Comparison of ENCODE assay signal across 8 cellular contexts in the genomic region with DNA sequence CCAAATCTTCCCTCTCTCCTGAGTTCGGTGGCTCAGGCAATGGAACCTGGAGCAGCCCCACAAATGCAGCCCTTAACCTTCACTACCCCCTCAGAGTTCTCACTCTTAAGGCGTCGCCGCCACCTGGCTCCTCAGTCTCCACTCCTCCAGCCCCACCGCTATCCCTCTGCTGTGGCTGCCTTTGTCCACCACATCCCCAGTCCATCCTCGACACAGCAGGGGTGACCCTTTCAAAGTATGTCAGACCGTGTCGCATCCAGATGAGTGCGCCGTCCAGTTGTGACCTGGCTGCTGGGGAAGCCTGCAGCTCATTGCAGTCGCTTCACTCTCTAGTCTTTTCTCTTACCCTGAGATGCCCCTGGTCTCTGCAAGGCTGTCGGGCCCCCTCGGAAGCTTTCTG. TPM values are rescaled to one million over a fixed set of nuclear protein-coding genes. Genes with fewer than 3 reads are reported as not detected.
DNase-seq lines count a peak whose midpoint lies in the region; ATAC-seq, FAIRE-seq and TF ChIP-seq lines count a peak whose summit lies in the region.

No MANE protein-coding gene starts in this region.

- H3K36me3 Mint-ChIP-seq in activated naive CD4-positive, alpha-beta T cell treated with anti-CD3 and anti-CD28 coated beads for 36 hours (ENCODE audit: low read depth) = peaks cover 23% of the 10 kb centered on the region
- H3K36me3 Mint-ChIP-seq in activated T-helper 2 cell treated with anti-CD3 and anti-CD28 coated beads, Interferon-gamma antibody, Interleukin-2, Interleukin-4, amounts not matched to agents 10 μg/mL and 5 μg/mL and 100 μg/mL, durations not matched to agents 14 hours and 24 hours and 36 hours (ENCODE audit: low read depth) = peaks cover 34% of the 10 kb centered on the region

- intact Hi-C loops in activated naive CD4-positive, alpha-beta T cell treated with anti-CD3 and anti-CD28 coated beads for 36 hours (cut with micrococcal nuclease) = loop anchor here (5.0 kb wide), 3 partner anchors 42 to 177 kb away; a partner anchor contains a TSS
- intact Hi-C loops in activated T-helper 2 cell treated with anti-CD3 and anti-CD28 coated beads, Interferon-gamma antibody, Interleukin-2, Interleukin-4, amounts not matched to agents 10 μg/mL and 5 μg/mL and 100 μg/mL, durations not matched to agents 14 hours and 24 hours and 36 hours (cut with micrococcal nuclease) = loop anchor here (5.0 kb wide), 2 partner anchors 57 to 92 kb away; a partner anchor contains a TSS
- intact Hi-C loops in HepG2 (cut with micrococcal nuclease; ENCODE audit: unreplicated experiment) (no loop called here), transverse colon (cut with DNase I; ENCODE audit: low total_unique reads) (loop anchor here (10.0 kb wide), 1 partner anchor 175 kb away; a partner anchor contains a TSS)

- TF ChIP-seq EP300 in HepG2 (IDR thresholded peaks at IDR 0.05; ENCODE audit: low read depth in 2 of 2, low read length in 2 of 2) (no peak), HepG2 (CRISPR knock-in tag; IDR thresholded peaks at IDR 0.05; ENCODE audit: borderline replicate concordance) (no peak), transverse colon (IDR thresholded peaks at IDR 0.05; ENCODE audit: low read depth) (no peak)

- ATAC-seq in HepG2 = peak; percentile 31

- H3K27ac ChIP-seq in HepG2 (ENCODE audit: extremely low read length, insufficient read depth, low read length) (peak overlapping the region; percentile 82), transverse colon (peak overlapping the region; percentile 88 to 94 (median 90))

- peak overlapping the region; percentile 69 for H3K27ac Mint-ChIP-seq in activated naive CD4-positive, alpha-beta T cell treated with anti-CD3 and anti-CD28 coated beads for 36 hours
- H3K27ac Mint-ChIP-seq in activated T-helper 2 cell treated with anti-CD3 and anti-CD28 coated beads, Interferon-gamma antibody, Interleukin-2, Interleukin-4, amounts not matched to agents 10 μg/mL and 5 μg/mL and 100 μg/mL, durations not matched to agents 14 hours and 24 hours and 36 hours = peak overlapping the region; percentile 72

- H3K36me3 ChIP-seq in HepG2 (replicated peaks in 1 of 2; ENCODE audit: control insufficient read depth in 1 of 2, insufficient read depth in 2 of 2, low read length in 2 of 2) = peaks cover 6 to 18% of the 10 kb centered on the region in 2 experiments; a peak in 3 of 5 replicates
- no peaks in the 10 kb centered on the region for H3K36me3 ChIP-seq in transverse colon

- no peaks in the 10 kb centered on the region; a peak in 1 of 5 replicates for H3K27me3 ChIP-seq in HepG2 (ENCODE audit: control insufficient read depth in 1 of 2, insufficient read depth in 2 of 2, low read length in 2 of 2)
- H3K27me3 ChIP-seq in transverse colon = no peaks in the 10 kb centered on the region

- peaks cover 64% of the 10 kb centered on the region for H3K4me1 ChIP-seq in HepG2 (ENCODE audit: insufficient read depth, low read length)
- peaks cover 47 to 68% (median 65%) of the 10 kb centered on the region in 4 donors for H3K4me1 ChIP-seq in transverse colon

- POLR2A ChIA-PET in HepG2 (lab: Yijun Ruan, JAX) = interaction anchor here (1.7 to 3.4 kb wide), 2 partner anchors 64 to 98 kb away, joined by 6 to 35 read pairs; a partner anchor contains a TSS

- TF ChIP-seq RAD21 in HepG2 (CRISPR knock-in tag; IDR thresholded peaks at IDR 0.05) = no peak

- no peaks in the 10 kb centered on the region for H3K9me3 Mint-ChIP-seq in activated naive CD4-positive, alpha-beta T cell treated with anti-CD3 and anti-CD28 coated beads for 36 hours
- H3K9me3 Mint-ChIP-seq in activated T-helper 2 cell treated with anti-CD3 and anti-CD28 coated beads, Interferon-gamma antibody, Interleukin-2, Interleukin-4, amounts not matched to agents 10 μg/mL and 5 μg/mL and 100 μg/mL, durations not matched to agents 14 hours and 24 hours and 36 hours = no peaks in the 10 kb centered on the region

- H3K4me2 ChIP-seq in HepG2 (ENCODE audit: low read depth, low read length) = peak overlapping the region; percentile 95

- H4K20me1 ChIP-seq in HepG2 (ENCODE audit: insufficient read depth, low read length) = 0 out of 2 replicates have a peak, but pooled peaks cover 2% of the 10 kb centered on the region

- H3K79me2 ChIP-seq in HepG2 (ENCODE audit: insufficient read depth, low read length) = peaks cover 38% of the 10 kb centered on the region

- peak overlapping the region; percentile 87 to 94 (median 89) for H3K4me3 ChIP-seq in HepG2 (replicated peaks in 1 of 3; ENCODE audit: insufficient read depth in 1 of 3, low read depth in 2 of 3, low read length in 3 of 3)
- H3K4me3 ChIP-seq in transverse colon = peak overlapping the region in 3 of 4 donors; percentile 76 to 94 (median 82)

- in situ Hi-C loops in HepG2 (cut with HindIII; ENCODE audit: extremely low pct_ligation_motif_present, low pct_unique_long_range_greater_than_20kb) = no loop called here
- in situ Hi-C loops in transverse colon (cut with MboI; ENCODE audit: low pct_ligation_motif_present in 1 of 4, low pct_unique_long_range_greater_than_20kb in 1 of 4, low sequenced_read_pairs in 3 of 4) = no loop called here

- 9% methylated on average over 13 of the region's 13 CpGs for WGBS in HepG2 (ENCODE audit: low lambda C conversion rate)
- 30 to 34% methylated on average over 10 to 13 of the region's 13 CpGs for WGBS in transverse colon (ENCODE audit: low coverage in 1 of 2), 2 donors

- no peaks in the 10 kb centered on the region for H3K9me3 ChIP-seq in HepG2 (ENCODE audit: low read length)
- H3K9me3 ChIP-seq in transverse colon = no peaks in the 10 kb centered on the region

- TF ChIP-seq CTCF in HepG2 (CRISPR knock-in tag; IDR thresholded peaks at IDR 0.05) = no peak
- TF ChIP-seq CTCF in transverse colon (IDR thresholded peaks at IDR 0.05) = no peak

- no peak for FAIRE-seq in HepG2 (lab: Jason Lieb, UNC)

- no TSS peak for BruUV-seq in HepG2 (replicated peaks; lab: Mats Ljungman, UMichigan)

- H3K9ac ChIP-seq in HepG2 (ENCODE audit: insufficient read depth, low read depth, low read length) = peak overlapping the region; percentile 97

- H3K4me1 Mint-ChIP-seq in activated naive CD4-positive, alpha-beta T cell treated with anti-CD3 and anti-CD28 coated beads for 36 hours (ENCODE audit: low read depth) = peaks cover 75% of the 10 kb centered on the region
- H3K4me1 Mint-ChIP-seq in activated T-helper 2 cell treated with anti-CD3 and anti-CD28 coated beads, Interferon-gamma antibody, Interleukin-2, Interleukin-4, amounts not matched to agents 10 μg/mL and 5 μg/mL and 100 μg/mL, durations not matched to agents 14 hours and 24 hours and 36 hours (ENCODE audit: low read depth) = peaks cover 46% of the 10 kb centered on the region

- DNase-seq in activated naive CD4-positive, alpha-beta T cell treated with anti-CD3 and anti-CD28 coated beads for 36 hours = no peak
- no peak for DNase-seq in activated naive CD4-positive, alpha-beta T cell (lab: John Stamatoyannopoulos, UW)
- DNase-seq in activated T-helper 2 cell treated with anti-CD3 and anti-CD28 coated beads, Interferon-gamma antibody, Interleukin-2, Interleukin-4, amounts not matched to agents 10 μg/mL and 5 μg/mL and 100 μg/mL, durations not matched to agents 14 hours and 24 hours and 36 hours (ENCODE audit: low spot score) = no peak
- DNase-seq in HepG2 (ENCODE audit: low spot score) (no peak), transverse colon (no peak), medulla oblongata (ENCODE audit: extremely low spot score) (no peak), NK-92 (lab: John Stamatoyannopoulos, UW; ENCODE audit: unreplicated experiment) (no peak), NCI-H187 treated with DMSO at 0.1 percent for 48 hours (lab: John Stamatoyannopoulos, UW) (no peak)

- no peak overlapping the region for H2AFZ ChIP-seq in HepG2 (ENCODE audit: low read length)

- TF ChIP-seq POLR2A in HepG2 (IDR thresholded peaks at IDR 0.05; ENCODE audit: insufficient read depth in 1 of 2, low read depth in 2 of 2, low read length in 2 of 2) (no peak), transverse colon (IDR thresholded peaks at IDR 0.05) (no peak)

- no peaks in the 10 kb centered on the region for H3K27me3 Mint-ChIP-seq in activated naive CD4-positive, alpha-beta T cell treated with anti-CD3 and anti-CD28 coated beads for 36 hours (ENCODE audit: low read depth)
- no peaks in the 10 kb centered on the region for H3K27me3 Mint-ChIP-seq in activated T-helper 2 cell treated with anti-CD3 and anti-CD28 coated beads, Interferon-gamma antibody, Interleukin-2, Interleukin-4, amounts not matched to agents 10 μg/mL and 5 μg/mL and 100 μg/mL, durations not matched to agents 14 hours and 24 hours and 36 hours (ENCODE audit: low read depth)

- CTCF ChIA-PET in activated naive CD4-positive, alpha-beta T cell treated with anti-CD3 and anti-CD28 coated beads for 36 hours (lab: Charles Lee) = interaction anchor here (0.7 kb wide), 1 partner anchor 38 kb away, joined by 3 read pairs; no protein-coding TSS in a partner anchor
- CTCF ChIA-PET in HepG2 (lab: Yijun Ruan, JAX; ENCODE audit: low intra/inter-chr PET ratio, low total read pairs) = no interaction called here

- peak overlapping the region; percentile 87 for H3K4me3 Mint-ChIP-seq in activated naive CD4-positive, alpha-beta T cell treated with anti-CD3 and anti-CD28 coated beads for 36 hours
- H3K4me3 Mint-ChIP-seq in activated T-helper 2 cell treated with anti-CD3 and anti-CD28 coated beads, Interferon-gamma antibody, Interleukin-2, Interleukin-4, amounts not matched to agents 10 μg/mL and 5 μg/mL and 100 μg/mL, durations not matched to agents 14 hours and 24 hours and 36 hours (ENCODE audit: low read depth) = peak overlapping the region; percentile 100

RNA-seq across cellular contexts. Expression of a gene that starts 1.0 kb away (rescaled TPM):
- total RNA-seq in activated naive CD4-positive, alpha-beta T cell treated with anti-CD3 and anti-CD28 coated beads for 36 hours = 10 to 100 TPM; 56.8 to 59.6 TPM
- 60.8 and 69.5 TPM in 2 replicates for total RNA-seq in activated T-helper 2 cell treated with anti-CD3 and anti-CD28 coated beads, Interferon-gamma antibody, Interleukin-2, Interleukin-4, amounts not matched to agents 10 μg/mL and 5 μg/mL and 100 μg/mL, durations not matched to agents 14 hours and 24 hours and 36 hours
- 3.4 and 15.2 TPM in 2 replicates for total RNA-seq in HepG2 (2016; rRNA removed; fragmentation: Illumina TruSeq; extraction: Trizol)
- 6.9 and 7.1 TPM in 2 replicates for total RNA-seq in HepG2 (2016; cell fraction: cytosol; rRNA removed; fragmentation: Illumina TruSeq; extraction: Trizol; ENCODE audit: low read depth)
- total RNA-seq in HepG2 (2016; cell fraction: insoluble cytoplasmic fraction; rRNA removed; fragmentation: Illumina TruSeq; extraction: Trizol) = 2.9 and 18.4 TPM in 2 replicates
- total RNA-seq in HepG2 (2016; cell fraction: membrane; rRNA removed; fragmentation: Illumina TruSeq; extraction: Trizol) = 7.4 and 8.6 TPM in 2 replicates
- 23.4 and 26.4 TPM in 2 replicates for total RNA-seq in HepG2 (2016; cell fraction: nucleus; rRNA removed; fragmentation: Illumina TruSeq; extraction: Trizol)
- 14.9 and 20.5 TPM in 2 replicates for polyA plus RNA-seq in HepG2 (2011; rRNA removed)
- polyA plus RNA-seq in HepG2 (2011; cell fraction: cytosol; rRNA removed) = 6.0 and 9.1 TPM in 2 replicates
- polyA plus RNA-seq in HepG2 (2011; cell fraction: nucleus; rRNA removed) = 268 and 341 TPM in 2 replicates
- 23.1 and 25.3 TPM in 2 replicates for polyA plus RNA-seq in HepG2 (2012)
- 1.2 and 1.3 TPM in 2 replicates for polyA plus RNA-seq in HepG2 (2016; cell fraction: cytosol; fragmentation: Illumina TruSeq; extraction: Trizol; ENCODE audit: low read depth)
- 3.0 and 4.0 TPM in 2 replicates for polyA plus RNA-seq in HepG2 (2016; cell fraction: insoluble cytoplasmic fraction; fragmentation: Illumina TruSeq; extraction: Trizol; ENCODE audit: low read depth)
- polyA plus RNA-seq in HepG2 (2016; cell fraction: membrane; fragmentation: Illumina TruSeq; extraction: Trizol; ENCODE audit: low read depth) = 2.8 and 3.3 TPM in 2 replicates
- polyA plus RNA-seq in HepG2 (2016; cell fraction: nucleus; fragmentation: Illumina TruSeq; extraction: Trizol; ENCODE audit: insufficient read depth, low read depth) = 101 and 111 TPM in 2 replicates
- polyA minus RNA-seq in HepG2 (2011; rRNA and poly(A)+ RNA removed; ENCODE audit: low replicate concordance) = 14.4 and 27.8 TPM in 2 replicates
- 5.8 and 11.0 TPM in 2 replicates for polyA minus RNA-seq in HepG2 (2011; cell fraction: cytosol; rRNA and poly(A)+ RNA removed)
- polyA minus RNA-seq in HepG2 (2011; cell fraction: nucleus; rRNA and poly(A)+ RNA removed) = 17.9 and 24.7 TPM in 2 replicates
- total RNA-seq in transverse colon = 100 to 1,000 TPM; 149 to 367 (median 242) TPM

RNA-seq across cellular contexts. Expression of a gene that starts 1.1 kb away (rescaled TPM):
- 100 to 1,000 TPM; 162 to 164 TPM for total RNA-seq in activated naive CD4-positive, alpha-beta T cell treated with anti-CD3 and anti-CD28 coated beads for 36 hours
- 142 and 171 TPM in 2 replicates for total RNA-seq in activated T-helper 2 cell treated with anti-CD3 and anti-CD28 coated beads, Interferon-gamma antibody, Interleukin-2, Interleukin-4, amounts not matched to agents 10 μg/mL and 5 μg/mL and 100 μg/mL, durations not matched to agents 14 hours and 24 hours and 36 hours
- total RNA-seq in HepG2 (2016; rRNA removed; fragmentation: Illumina TruSeq; extraction: Trizol) = 140 and 152 TPM in 2 replicates
- total RNA-seq in HepG2 (2016; cell fraction: cytosol; rRNA removed; fragmentation: Illumina TruSeq; extraction: Trizol; ENCODE audit: low read depth) = 44.1 and 45.1 TPM in 2 replicates
- 149 and 168 TPM in 2 replicates for total RNA-seq in HepG2 (2016; cell fraction: insoluble cytoplasmic fraction; rRNA removed; fragmentation: Illumina TruSeq; extraction: Trizol)
- 74.4 and 75.3 TPM in 2 replicates for total RNA-seq in HepG2 (2016; cell fraction: membrane; rRNA removed; fragmentation: Illumina TruSeq; extraction: Trizol)
- total RNA-seq in HepG2 (2016; cell fraction: nucleus; rRNA removed; fragmentation: Illumina TruSeq; extraction: Trizol) = 48.6 and 65.2 TPM in 2 replicates
- 197 and 205 TPM in 2 replicates for polyA plus RNA-seq in HepG2 (2011; rRNA removed)
- polyA plus RNA-seq in HepG2 (2011; cell fraction: cytosol; rRNA removed) = 474 and 745 TPM in 2 replicates
- 183 and 205 TPM in 2 replicates for polyA plus RNA-seq in HepG2 (2011; cell fraction: nucleus; rRNA removed)
- 107 and 132 TPM in 2 replicates for polyA plus RNA-seq in HepG2 (2012)
- 60.8 and 62.0 TPM in 2 replicates for polyA plus RNA-seq in HepG2 (2016; cell fraction: cytosol; fragmentation: Illumina TruSeq; extraction: Trizol; ENCODE audit: low read depth)
- 210 and 243 TPM in 2 replicates for polyA plus RNA-seq in HepG2 (2016; cell fraction: insoluble cytoplasmic fraction; fragmentation: Illumina TruSeq; extraction: Trizol; ENCODE audit: low read depth)
- polyA plus RNA-seq in HepG2 (2016; cell fraction: membrane; fragmentation: Illumina TruSeq; extraction: Trizol; ENCODE audit: low read depth) = 91.7 and 96.1 TPM in 2 replicates
- polyA plus RNA-seq in HepG2 (2016; cell fraction: nucleus; fragmentation: Illumina TruSeq; extraction: Trizol; ENCODE audit: insufficient read depth, low read depth) = 132 and 138 TPM in 2 replicates
- 42.2 and 52.7 TPM in 2 replicates for polyA minus RNA-seq in HepG2 (2011; rRNA and poly(A)+ RNA removed; ENCODE audit: low replicate concordance)
- 19.9 and 26.7 TPM in 2 replicates for polyA minus RNA-seq in HepG2 (2011; cell fraction: cytosol; rRNA and poly(A)+ RNA removed)
- 24.1 and 27.4 TPM in 2 replicates for polyA minus RNA-seq in HepG2 (2011; cell fraction: nucleus; rRNA and poly(A)+ RNA removed)
- total RNA-seq in transverse colon = 100 to 1,000 TPM in 3 of 4 donors, 10 to 100 TPM in 1; 62.9 to 151 (median 132) TPM

RNA-seq across cellular contexts. Expression of a gene that starts 21.6 kb away (rescaled TPM):
- not detected for total RNA-seq in activated naive CD4-positive, alpha-beta T cell treated with anti-CD3 and anti-CD28 coated beads for 36 hours
- total RNA-seq in activated T-helper 2 cell treated with anti-CD3 and anti-CD28 coated beads, Interferon-gamma antibody, Interleukin-2, Interleukin-4, amounts not matched to agents 10 μg/mL and 5 μg/mL and 100 μg/mL, durations not matched to agents 14 hours and 24 hours and 36 hours = 0.23 TPM in 1 of 2 replicates, not detected in the other
- total RNA-seq in HepG2 (2016; rRNA removed; fragmentation: Illumina TruSeq; extraction: Trizol) (not detected in 2 replicates), transverse colon (1 to 10 TPM in 1 of 4 donors, under 1 TPM in 2, not detected in 1; 0.27 to 1.5 (median 0.64) TPM)
- total RNA-seq in HepG2 (2016; cell fraction: cytosol; rRNA removed; fragmentation: Illumina TruSeq; extraction: Trizol; ENCODE audit: low read depth) = not detected in 2 replicates
- not detected in 2 replicates for total RNA-seq in HepG2 (2016; cell fraction: insoluble cytoplasmic fraction; rRNA removed; fragmentation: Illumina TruSeq; extraction: Trizol)
- total RNA-seq in HepG2 (2016; cell fraction: membrane; rRNA removed; fragmentation: Illumina TruSeq; extraction: Trizol) = not detected in 2 replicates
- total RNA-seq in HepG2 (2016; cell fraction: nucleus; rRNA removed; fragmentation: Illumina TruSeq; extraction: Trizol) = not detected in 2 replicates
- polyA plus RNA-seq in HepG2 (2011; rRNA removed) = not detected in 2 replicates
- not detected in 2 replicates for polyA plus RNA-seq in HepG2 (2011; cell fraction: cytosol; rRNA removed)
- polyA plus RNA-seq in HepG2 (2011; cell fraction: nucleus; rRNA removed) = not detected in 2 replicates
- polyA plus RNA-seq in HepG2 (2012) = not detected in 2 replicates
- not detected in 2 replicates for polyA plus RNA-seq in HepG2 (2016; cell fraction: cytosol; fragmentation: Illumina TruSeq; extraction: Trizol; ENCODE audit: low read depth)
- not detected in 2 replicates for polyA plus RNA-seq in HepG2 (2016; cell fraction: insoluble cytoplasmic fraction; fragmentation: Illumina TruSeq; extraction: Trizol; ENCODE audit: low read depth)
- not detected in 2 replicates for polyA plus RNA-seq in HepG2 (2016; cell fraction: membrane; fragmentation: Illumina TruSeq; extraction: Trizol; ENCODE audit: low read depth)
- polyA plus RNA-seq in HepG2 (2016; cell fraction: nucleus; fragmentation: Illumina TruSeq; extraction: Trizol; ENCODE audit: insufficient read depth, low read depth) = not detected in 2 replicates
- polyA minus RNA-seq in HepG2 (2011; rRNA and poly(A)+ RNA removed; ENCODE audit: low replicate concordance) = not detected in 2 replicates
- polyA minus RNA-seq in HepG2 (2011; cell fraction: cytosol; rRNA and poly(A)+ RNA removed) = not detected in 2 replicates
- polyA minus RNA-seq in HepG2 (2011; cell fraction: nucleus; rRNA and poly(A)+ RNA removed) = not detected in 2 replicates

RNA-seq across cellular contexts. Expression of a gene that starts 30.5 kb away (rescaled TPM):
- not detected for total RNA-seq in activated naive CD4-positive, alpha-beta T cell treated with anti-CD3 and anti-CD28 coated beads for 36 hours
- total RNA-seq in activated T-helper 2 cell treated with anti-CD3 and anti-CD28 coated beads, Interferon-gamma antibody, Interleukin-2, Interleukin-4, amounts not matched to agents 10 μg/mL and 5 μg/mL and 100 μg/mL, durations not matched to agents 14 hours and 24 hours and 36 hours = not detected in 2 replicates
- 1.4 and 2.5 TPM in 2 replicates for total RNA-seq in HepG2 (2016; rRNA removed; fragmentation: Illumina TruSeq; extraction: Trizol)
- 0.62 and 1.7 TPM in 2 replicates for total RNA-seq in HepG2 (2016; cell fraction: cytosol; rRNA removed; fragmentation: Illumina TruSeq; extraction: Trizol; ENCODE audit: low read depth)
- 1.4 and 2.0 TPM in 2 replicates for total RNA-seq in HepG2 (2016; cell fraction: insoluble cytoplasmic fraction; rRNA removed; fragmentation: Illumina TruSeq; extraction: Trizol)
- total RNA-seq in HepG2 (2016; cell fraction: membrane; rRNA removed; fragmentation: Illumina TruSeq; extraction: Trizol) = 0.99 and 1.0 TPM in 2 replicates
- 0.81 and 3.7 TPM in 2 replicates for total RNA-seq in HepG2 (2016; cell fraction: nucleus; rRNA removed; fragmentation: Illumina TruSeq; extraction: Trizol)
- polyA plus RNA-seq in HepG2 (2011; rRNA removed) = 5.2 and 11.1 TPM in 2 replicates
- 2.1 and 2.3 TPM in 2 replicates for polyA plus RNA-seq in HepG2 (2011; cell fraction: cytosol; rRNA removed)
- 54.9 and 71.6 TPM in 2 replicates for polyA plus RNA-seq in HepG2 (2011; cell fraction: nucleus; rRNA removed)
- polyA plus RNA-seq in HepG2 (2012) = 5.1 and 14.1 TPM in 2 replicates
- 0.45 and 0.55 TPM in 2 replicates for polyA plus RNA-seq in HepG2 (2016; cell fraction: cytosol; fragmentation: Illumina TruSeq; extraction: Trizol; ENCODE audit: low read depth)
- 1.1 and 1.2 TPM in 2 replicates for polyA plus RNA-seq in HepG2 (2016; cell fraction: insoluble cytoplasmic fraction; fragmentation: Illumina TruSeq; extraction: Trizol; ENCODE audit: low read depth)
- 0.57 and 0.72 TPM in 2 replicates for polyA plus RNA-seq in HepG2 (2016; cell fraction: membrane; fragmentation: Illumina TruSeq; extraction: Trizol; ENCODE audit: low read depth)
- polyA plus RNA-seq in HepG2 (2016; cell fraction: nucleus; fragmentation: Illumina TruSeq; extraction: Trizol; ENCODE audit: insufficient read depth, low read depth) = 3.4 and 5.2 TPM in 2 replicates
- polyA minus RNA-seq in HepG2 (2011; rRNA and poly(A)+ RNA removed; ENCODE audit: low replicate concordance) = 4.8 TPM in 1 of 2 replicates, not detected in the other
- 1.7 and 2.6 TPM in 2 replicates for polyA minus RNA-seq in HepG2 (2011; cell fraction: cytosol; rRNA and poly(A)+ RNA removed)
- 10.8 and 12.4 TPM in 2 replicates for polyA minus RNA-seq in HepG2 (2011; cell fraction: nucleus; rRNA and poly(A)+ RNA removed)
- under 1 TPM in 1 of 4 donors, not detected in 3; 0.27 TPM for total RNA-seq in transverse colon

RNA-seq across cellular contexts. Expression of a gene that starts 47.6 kb away (rescaled TPM):
- total RNA-seq in activated naive CD4-positive, alpha-beta T cell treated with anti-CD3 and anti-CD28 coated beads for 36 hours = not detected
- total RNA-seq in activated T-helper 2 cell treated with anti-CD3 and anti-CD28 coated beads, Interferon-gamma antibody, Interleukin-2, Interleukin-4, amounts not matched to agents 10 μg/mL and 5 μg/mL and 100 μg/mL, durations not matched to agents 14 hours and 24 hours and 36 hours = 0.11 and 0.18 TPM in 2 replicates
- total RNA-seq in HepG2 (2016; rRNA removed; fragmentation: Illumina TruSeq; extraction: Trizol) = not detected in 2 replicates
- total RNA-seq in HepG2 (2016; cell fraction: cytosol; rRNA removed; fragmentation: Illumina TruSeq; extraction: Trizol; ENCODE audit: low read depth) = not detected in 2 replicates
- total RNA-seq in HepG2 (2016; cell fraction: insoluble cytoplasmic fraction; rRNA removed; fragmentation: Illumina TruSeq; extraction: Trizol) = not detected in 2 replicates
- not detected in 2 replicates for total RNA-seq in HepG2 (2016; cell fraction: membrane; rRNA removed; fragmentation: Illumina TruSeq; extraction: Trizol)
- total RNA-seq in HepG2 (2016; cell fraction: nucleus; rRNA removed; fragmentation: Illumina TruSeq; extraction: Trizol) = not detected in 2 replicates
- polyA plus RNA-seq in HepG2 (2011; rRNA removed) = not detected in 2 replicates
- polyA plus RNA-seq in HepG2 (2011; cell fraction: cytosol; rRNA removed) = not detected in 2 replicates
- not detected in 2 replicates for polyA plus RNA-seq in HepG2 (2011; cell fraction: nucleus; rRNA removed)
- polyA plus RNA-seq in HepG2 (2012) = not detected in 2 replicates
- not detected in 2 replicates for polyA plus RNA-seq in HepG2 (2016; cell fraction: cytosol; fragmentation: Illumina TruSeq; extraction: Trizol; ENCODE audit: low read depth)
- not detected in 2 replicates for polyA plus RNA-seq in HepG2 (2016; cell fraction: insoluble cytoplasmic fraction; fragmentation: Illumina TruSeq; extraction: Trizol; ENCODE audit: low read depth)
- not detected in 2 replicates for polyA plus RNA-seq in HepG2 (2016; cell fraction: membrane; fragmentation: Illumina TruSeq; extraction: Trizol; ENCODE audit: low read depth)
- polyA plus RNA-seq in HepG2 (2016; cell fraction: nucleus; fragmentation: Illumina TruSeq; extraction: Trizol; ENCODE audit: insufficient read depth, low read depth) = not detected in 2 replicates
- not detected in 2 replicates for polyA minus RNA-seq in HepG2 (2011; rRNA and poly(A)+ RNA removed; ENCODE audit: low replicate concordance)
- not detected in 2 replicates for polyA minus RNA-seq in HepG2 (2011; cell fraction: cytosol; rRNA and poly(A)+ RNA removed)
- not detected in 2 replicates for polyA minus RNA-seq in HepG2 (2011; cell fraction: nucleus; rRNA and poly(A)+ RNA removed)
- total RNA-seq in transverse colon = 1 to 10 TPM in 2 of 4 donors, under 1 TPM in 1, not detected in 1; 0.27 to 1.1 (median 1.1) TPM
